ENCODE assay signal across 8 cellular contexts in genomic region chr6:35727206-35727934, GRCh38. TPM values are rescaled to one million over a fixed set of nuclear protein-coding genes. Genes with fewer than 3 reads are reported as not detected.
DNase-seq lines count a peak whose midpoint lies in the region; ATAC-seq and TF ChIP-seq lines count a peak whose summit lies in the region.

No MANE protein-coding gene starts in this region.

- CTCF ChIA-PET in activated CD4-positive, alpha-beta memory T cell treated with anti-CD3 and anti-CD28 coated beads, Interleukin-2, amount 10 ng/mL, durations not matched to agents 7 days and 5 days (lab: Charles Lee) = interaction anchor here (0.6 to 3.1 kb wide), 10 partner anchors 9 to 204 kb away, joined by 3 to 12 read pairs (median 4); partner anchors contain the start of gene ARMC12

- no peaks in the 10 kb centered on the region for H3K9me3 Mint-ChIP-seq in GM23338
- H3K9me3 Mint-ChIP-seq in activated CD4-positive, alpha-beta memory T cell treated with anti-CD3 and anti-CD28 coated beads, Interleukin-2, amount 10 ng/mL, durations not matched to agents 7 days and 5 days = no peaks in the 10 kb centered on the region
- no peaks in the 10 kb centered on the region for H3K9me3 Mint-ChIP-seq in naive B cell

- no peaks in the 10 kb centered on the region for H3K79me2 ChIP-seq in GM23338 (replicated peaks; ENCODE audit: insufficient read depth)

- H3K27ac Mint-ChIP-seq in GM23338 (peak overlapping the region; percentile 66; the same call in 1 of the 2 replicates), naive B cell (peak overlapping the region in 4 of 6 donors; percentile 24 to 66 (median 58))
- peak overlapping the region; percentile 85 for H3K27ac Mint-ChIP-seq in activated CD4-positive, alpha-beta memory T cell treated with anti-CD3 and anti-CD28 coated beads, Interleukin-2, amount 10 ng/mL, durations not matched to agents 7 days and 5 days

- H3K9me2 ChIP-seq in GM23338 (ENCODE audit: insufficient read depth) = no peaks in the 10 kb centered on the region

- H3K4me2 ChIP-seq in GM23338 = peak overlapping the region; percentile 89

- H2AFZ ChIP-seq in GM23338 = peak overlapping the region; percentile 95

- H3K4me1 ChIP-seq in GM23338 (ENCODE audit: insufficient read depth) = peaks cover 33% of the 10 kb centered on the region

- ATAC-seq in GM23338 (peak; percentile 56), naive B cell (ENCODE audit: low read depth in 2 of 2) (no peak)

- H3K36me3 Mint-ChIP-seq in GM23338 (ENCODE audit: low read depth) (no peaks in the 10 kb centered on the region; the same call in 2 of the 3 replicates), naive B cell (no peaks in the 10 kb centered on the region)
- no peaks in the 10 kb centered on the region for H3K36me3 Mint-ChIP-seq in activated CD4-positive, alpha-beta memory T cell treated with anti-CD3 and anti-CD28 coated beads, Interleukin-2, amount 10 ng/mL, durations not matched to agents 7 days and 5 days (ENCODE audit: low read depth)

- H3K4me3 ChIP-seq in GM23338 (peak overlapping the region; percentile 92), fibroblast of villous mesenchyme (ENCODE audit: low read depth, low read length) (peak overlapping the region; percentile 66)

- H3K4me1 Mint-ChIP-seq in GM23338 = peaks cover 54% of the 10 kb centered on the region
- peaks cover 71% of the 10 kb centered on the region for H3K4me1 Mint-ChIP-seq in activated CD4-positive, alpha-beta memory T cell treated with anti-CD3 and anti-CD28 coated beads, Interleukin-2, amount 10 ng/mL, durations not matched to agents 7 days and 5 days
- H3K4me1 Mint-ChIP-seq in naive B cell = peaks cover 46 to 60% (median 55%) of the 10 kb centered on the region in 3 donors

- H4K20me1 ChIP-seq in GM23338 (replicated peaks; ENCODE audit: insufficient read depth) = no peaks in the 10 kb centered on the region

- peaks cover 19% of the 10 kb centered on the region for H3K27me3 ChIP-seq in GM23338 (ENCODE audit: insufficient read depth)

- peak overlapping the region; percentile 90 for H3K4me3 Mint-ChIP-seq in GM23338
- H3K4me3 Mint-ChIP-seq in activated CD4-positive, alpha-beta memory T cell treated with anti-CD3 and anti-CD28 coated beads, Interleukin-2, amount 10 ng/mL, durations not matched to agents 7 days and 5 days = peak overlapping the region; percentile 57
- H3K4me3 Mint-ChIP-seq in naive B cell = peak overlapping the region; percentile 64 to 91 (median 80)

- no peaks in the 10 kb centered on the region for H3K36me3 ChIP-seq in GM23338 (ENCODE audit: insufficient read depth)

- H3K27ac ChIP-seq in GM23338 (ENCODE audit: low read depth) = 0 out of 2 replicates have a peak overlapping the region, but pooled peaks have one; percentile 26

- peaks cover 16% of the 10 kb centered on the region for H3F3A ChIP-seq in GM23338 (replicated peaks; ENCODE audit: low read depth)

- POLR2A ChIA-PET in activated CD4-positive, alpha-beta memory T cell treated with anti-CD3 and anti-CD28 coated beads, Interleukin-2, amount 10 ng/mL, durations not matched to agents 7 days and 5 days (lab: Charles Lee) = interaction anchor here (0.7 to 3.7 kb wide), 16 partner anchors 8 to 426 kb away, joined by 3 to 23 read pairs (median 4); partner anchors contain the start of genes ARMC12, FKBP5 and RPL10A

- TF ChIP-seq CTCF in GM23338 (conservative IDR thresholded peaks at IDR 0.05; ENCODE audit: low read depth in 2 of 2) = no peak
- TF ChIP-seq CTCF in fibroblast of villous mesenchyme (IDR thresholded peaks at IDR 0.05; ENCODE audit: insufficient read depth, low read depth, low read length) = no peak

- DNase-seq in NCI-H1436 (lab: John Stamatoyannopoulos, UW) (peak; percentile 67), NCI-H1436 treated with DMSO at 0.1 percent for 48 hours (lab: John Stamatoyannopoulos, UW) (no peak), GM23338 (ENCODE audit: low spot score) (peak; percentile 88), NCI-H128 (lab: John Stamatoyannopoulos, UW; ENCODE audit: unreplicated experiment) (peak; percentile 57), fibroblast of villous mesenchyme (ENCODE audit: low read depth) (peak; percentile 95), naive B cell (no peak), KG1 (lab: John Stamatoyannopoulos, UW) (no peak)
- DNase-seq in activated CD4-positive, alpha-beta memory T cell treated with anti-CD3 and anti-CD28 coated beads, Interleukin-2, amount 10 ng/mL, durations not matched to agents 7 days and 5 days = no peak

- H3K27me3 Mint-ChIP-seq in GM23338 (ENCODE audit: insufficient read depth, low read depth, poor library complexity) = peaks cover 30% of the 10 kb centered on the region
- no peaks in the 10 kb centered on the region for H3K27me3 Mint-ChIP-seq in activated CD4-positive, alpha-beta memory T cell treated with anti-CD3 and anti-CD28 coated beads, Interleukin-2, amount 10 ng/mL, durations not matched to agents 7 days and 5 days
- peaks cover 4 to 18% (median 8%) of the 10 kb centered on the region in 3 donors for H3K27me3 Mint-ChIP-seq in naive B cell

TF ChIP-seq in GM23338, 12 proteins besides CTCF, POLR2A, EP300 and RAD21:
- TF ChIP-seq POLR2AphosphoS5 (IDR thresholded peaks at IDR 0.05; ENCODE audit: low read depth) (peak; percentile 63; the same call in 1 of the 2 replicates), CREB1 (CRISPR knock-in tag; IDR thresholded peaks at IDR 0.05; ENCODE audit: low read depth) (no peak), STAT1 (IDR thresholded peaks at IDR 0.05; ENCODE audit: unreplicated experiment) (no peak)
TF ChIP-seq in GM23338: peak in this region for 1.

RNA-seq across cellular contexts. Expression of gene ARMC12, which starts 9.5 kb away (rescaled TPM):
- total RNA-seq in GM23338 (2014; rRNA removed; shearing (Covaris generic)) = 0.90 and 1.3 TPM in 2 replicates
- polyA plus RNA-seq in GM23338 (2016; fragmentation: Nextera tagmentation; extraction: Ambion mirVana) = 0.94 TPM in 2 replicates
- total RNA-seq in activated CD4-positive, alpha-beta memory T cell treated with anti-CD3 and anti-CD28 coated beads, Interleukin-2, amount 10 ng/mL, durations not matched to agents 7 days and 5 days = 1 to 10 TPM in 1 of 2 experiments, under 1 TPM in 1; 0.40 to 1.3 TPM
- total RNA-seq in fibroblast of villous mesenchyme = 0.43 TPM in 1 of 2 replicates, not detected in the other
- 1 to 10 TPM in 1 of 6 donors, under 1 TPM in 3, not detected in 2; 0.30 to 2.2 (median 0.77) TPM for polyA plus RNA-seq in naive B cell (ENCODE audit: low read depth in 6 of 6)

RNA-seq across cellular contexts. Expression of gene FKBP5, which starts 38.7 kb away (rescaled TPM):
- 24.3 and 28.6 TPM in 2 replicates for total RNA-seq in GM23338 (2014; rRNA removed; shearing (Covaris generic))
- polyA plus RNA-seq in GM23338 (2016; fragmentation: Nextera tagmentation; extraction: Ambion mirVana) (17.7 and 19.8 TPM in 2 replicates), naive B cell (ENCODE audit: low read depth in 6 of 6) (10 to 100 TPM in 3 of 6 donors, 1 to 10 TPM in 3; 6.7 to 80.8 (median 15.1) TPM)
- total RNA-seq in activated CD4-positive, alpha-beta memory T cell treated with anti-CD3 and anti-CD28 coated beads, Interleukin-2, amount 10 ng/mL, durations not matched to agents 7 days and 5 days = 10 to 100 TPM; 51.1 to 51.5 TPM
- total RNA-seq in fibroblast of villous mesenchyme = 1.3 and 3.2 TPM in 2 replicates

RNA-seq across cellular contexts. Expression of gene CLPSL2, which starts 49.0 kb away (rescaled TPM):
- total RNA-seq in GM23338 (2014; rRNA removed; shearing (Covaris generic)) = 3.1 TPM in 1 of 2 replicates, not detected in the other
- polyA plus RNA-seq in GM23338 (2016; fragmentation: Nextera tagmentation; extraction: Ambion mirVana) (2.9 and 3.6 TPM in 2 replicates), naive B cell (ENCODE audit: low read depth in 6 of 6) (not detected)
- total RNA-seq in activated CD4-positive, alpha-beta memory T cell treated with anti-CD3 and anti-CD28 coated beads, Interleukin-2, amount 10 ng/mL, durations not matched to agents 7 days and 5 days = not detected
- not detected in 2 replicates for total RNA-seq in fibroblast of villous mesenchyme

RNA-seq across cellular contexts. Expression of gene CLPSL1, which starts 53.4 kb away (rescaled TPM):
- total RNA-seq in GM23338 (2014; rRNA removed; shearing (Covaris generic)) = not detected in 2 replicates
- 0.80 TPM in 1 of 2 replicates, not detected in the other for polyA plus RNA-seq in GM23338 (2016; fragmentation: Nextera tagmentation; extraction: Ambion mirVana)
- not detected for total RNA-seq in activated CD4-positive, alpha-beta memory T cell treated with anti-CD3 and anti-CD28 coated beads, Interleukin-2, amount 10 ng/mL, durations not matched to agents 7 days and 5 days
- not detected in 2 replicates for total RNA-seq in fibroblast of villous mesenchyme
- not detected for polyA plus RNA-seq in naive B cell (ENCODE audit: low read depth in 6 of 6)

Comparison
In these comparisons a context has a peak if more than half of its experiments do, and no peak if none do; other contexts are left out.
1. DNase-seq: peak in NCI-H1436 (single experiment), GM23338 (single experiment), NCI-H128 (single experiment) and fibroblast of villous mesenchyme (single experiment); none in NCI-H1436 treated with DMSO at 0.1 percent for 48 hours (single experiment), activated CD4-positive, alpha-beta memory T cell treated with anti-CD3 and anti-CD28 coated beads, Interleukin-2, amount 10 ng/mL, durations not matched to agents 7 days and 5 days (single experiment), naive B cell (single experiment) and KG1 (single experiment).
2. Peak in every context shown above with its lines, with median percentiles within 50 percentile points of each other: H3K27ac Mint-ChIP-seq and H3K4me3 Mint-ChIP-seq.